21 cellular contexts compared by ENCODE assay signal in the genomic region with DNA sequence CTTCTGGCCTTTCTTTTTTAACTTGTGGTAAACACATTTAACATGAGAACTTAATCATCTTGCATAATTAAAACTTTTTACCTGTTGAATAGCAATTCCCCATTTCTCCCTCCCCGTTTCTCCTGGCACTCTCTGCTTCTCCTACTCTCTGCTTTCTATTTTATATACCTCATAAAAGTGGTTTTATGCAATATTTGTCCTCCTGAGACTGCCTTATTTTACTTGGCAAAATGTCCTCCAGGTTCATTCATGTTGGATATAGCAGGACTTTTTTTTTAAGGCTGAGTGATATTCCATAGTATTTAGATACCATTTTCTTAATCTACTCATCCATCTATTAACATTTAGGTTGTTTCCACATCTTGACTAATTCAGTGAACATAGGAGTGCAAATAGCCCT.
"Had no signal": no experiment of that assay in that cellular context is flagged by ENCODE, and none has a peak within 500 bp of the region (broad histone marks: within the 10 kb centered on the region; RNA-seq: fewer than 3 reads in every experiment).

No MANE protein-coding gene starts in this region.

- DNase-seq: IMR-90, Karpas-422, KG1, MV-4-11, NCI-H1092, NCI-H1105 treated with DMSO at 0.1 percent for 48 hours, NCI-H1417 treated with DMSO at 0.1 percent for 48 hours, NCI-H146, NCI-H1694 treated with DMSO at 0.1 percent for 48 hours, NCI-H1930, NCI-H2107, NCI-H2227 treated with DMSO at 0.1 percent for 48 hours, NCI-H524 treated with DMSO at 0.1 percent for 48 hours, NCI-H774, SHP77, SK-N-SH, SW 1271, T-cell had no signal

- H3K27ac ChIP-seq: RWPE1 had no signal

- H3K9me3 Mint-ChIP-seq: T-cell had no signal

- H3K4me3 Mint-ChIP-seq: T-cell had no signal

- H3K4me1 Mint-ChIP-seq: T-cell had no signal

- H3K36me3 Mint-ChIP-seq: T-cell had no signal

- H3K27ac Mint-ChIP-seq: T-cell had no signal

- ATAC-seq: HepG2, Panc1, T-cell had no signal

- H3K9me2 ChIP-seq: SK-N-SH had no signal

- H3K9me3 ChIP-seq: SK-N-SH had no signal

- H3K4me2 ChIP-seq: SK-N-SH had no signal
